Comparison of ENCODE assay signal across 27 cellular contexts in the genomic region with DNA sequence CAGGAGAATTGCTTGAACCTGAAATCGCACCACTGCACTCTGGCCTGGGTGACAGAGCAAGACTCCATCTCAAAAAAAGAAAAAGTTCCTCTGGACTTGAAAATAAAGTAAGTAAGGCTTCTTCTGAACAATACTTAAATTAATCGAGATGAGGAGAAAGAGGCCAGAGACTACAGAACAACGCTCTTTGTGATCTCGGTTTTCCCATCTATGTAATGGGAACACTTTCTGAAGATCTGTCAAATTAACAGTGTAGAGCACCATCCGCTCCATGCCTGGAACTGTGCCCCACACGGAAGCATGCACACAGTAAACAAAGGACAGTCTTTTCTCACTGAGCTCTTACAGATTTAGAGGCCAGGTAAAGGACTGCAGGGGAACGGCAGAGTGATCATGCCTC. TPM values are rescaled to one million over a fixed set of nuclear protein-coding genes. Genes with fewer than 3 reads are reported as not detected.
DNase-seq lines count a peak whose midpoint lies in the region; ATAC-seq and TF ChIP-seq lines count a peak whose summit lies in the region.
"Had no signal": no experiment of that assay in that cellular context is flagged by ENCODE, and none has a peak within 500 bp of the region (broad histone marks: within the 10 kb centered on the region; RNA-seq: fewer than 3 reads in every experiment).

No MANE protein-coding gene starts in this region.

- H3K79me2 ChIP-seq in GM23338 (replicated peaks; ENCODE audit: insufficient read depth) = peaks cover 27% of the 10 kb centered on the region

- no peaks in the 10 kb centered on the region for H3K9me3 Mint-ChIP-seq in activated T-cell treated with anti-CD3 and anti-CD28 coated beads, Interleukin-2, amount 50 U/mL, for 24 hours
- no peaks in the 10 kb centered on the region for H3K9me3 Mint-ChIP-seq in GM23338
- no peaks in the 10 kb centered on the region for H3K9me3 Mint-ChIP-seq in effector memory CD8-positive, alpha-beta T cell
- H3K9me3 Mint-ChIP-seq in stimulated activated naive B cell treated with anti-CD40 and anti-IgM and Interleukin-4, amounts not matched to agents 10 μg/mL and 1 μg/mL and 100 μg/mL, for 72 hours = no peaks in the 10 kb centered on the region

- H3K36me3 ChIP-seq in GM23338 (ENCODE audit: insufficient read depth) = peaks cover 2% of the 10 kb centered on the region; the same call in 1 of the 2 replicates

- no peak for TF ChIP-seq CTCF in GM23338 (conservative IDR thresholded peaks at IDR 0.05; ENCODE audit: low read depth in 2 of 2)

- H3K36me3 Mint-ChIP-seq in activated T-cell treated with anti-CD3 and anti-CD28 coated beads, Interleukin-2, amount 50 U/mL, for 24 hours (ENCODE audit: low read depth) = peaks cover 90% of the 10 kb centered on the region
- H3K36me3 Mint-ChIP-seq in GM23338 (ENCODE audit: low read depth) = peaks cover 16% of the 10 kb centered on the region
- peaks cover 31% of the 10 kb centered on the region for H3K36me3 Mint-ChIP-seq in effector memory CD8-positive, alpha-beta T cell (ENCODE audit: insufficient read depth)
- H3K36me3 Mint-ChIP-seq in stimulated activated naive B cell treated with anti-CD40 and anti-IgM and Interleukin-4, amounts not matched to agents 10 μg/mL and 1 μg/mL and 100 μg/mL, for 72 hours = peaks cover 58 to 89% of the 10 kb centered on the region in 2 donors

- no peak overlapping the region for H3K4me3 Mint-ChIP-seq in activated T-cell treated with anti-CD3 and anti-CD28 coated beads, Interleukin-2, amount 50 U/mL, for 24 hours
- H3K4me3 Mint-ChIP-seq in GM23338 = no peak overlapping the region
- H3K4me3 Mint-ChIP-seq in effector memory CD8-positive, alpha-beta T cell = no peak overlapping the region
- peak overlapping the region in 1 of 2 donors; percentile 5 for H3K4me3 Mint-ChIP-seq in stimulated activated naive B cell treated with anti-CD40 and anti-IgM and Interleukin-4, amounts not matched to agents 10 μg/mL and 1 μg/mL and 100 μg/mL, for 72 hours

- no peak overlapping the region for H3K27ac ChIP-seq in GM23338 (ENCODE audit: low read depth)
- H3K27ac ChIP-seq: brain microvascular endothelial cell, KMS-11, SJSA1 had no signal

- DNase-seq in activated T-cell treated with anti-CD3 and anti-CD28 coated beads, Interleukin-2, amount 50 U/mL, for 24 hours = no peak
- no peak for DNase-seq in activated T-cell treated with anti-CD3 and anti-CD28 coated beads, Interleukin-2, amount 50 U/mL, for 1 hour
- no peak for DNase-seq in GM23338 (ENCODE audit: low spot score)
- no peak for DNase-seq in effector memory CD8-positive, alpha-beta T cell
- no peak for DNase-seq in stimulated activated naive B cell treated with anti-CD40 and anti-IgM and Interleukin-4, amounts not matched to agents 10 μg/mL and 1 μg/mL and 100 μg/mL, for 72 hours
- DNase-seq in COLO668 (lab: John Stamatoyannopoulos, UW; ENCODE audit: unreplicated experiment) = no peak
- DNase-seq in stimulated activated CD4-positive, alpha-beta T cell treated with anti-CD3 and anti-CD28 coated beads, Interleukin-4, amount 100 ng/mL, for 1 hour = no peak
- no peak for DNase-seq in NCI-H2171 (lab: John Stamatoyannopoulos, UW)
- DNase-seq: activated CD4-positive, alpha-beta T cell treated with anti-CD3 and anti-CD28 coated beads for 1 hour; activated CD8-positive, alpha-beta memory T cell treated with anti-CD3 and anti-CD28 coated beads for 24 hours; activated naive CD4-positive, alpha-beta T cell; activated T-cell treated with anti-CD3 and anti-CD28 coated beads, Interleukin-2, amount 50 U/mL, for 48 hours; brain microvascular endothelial cell; NCI-H1417 treated with DMSO at 0.1 percent for 48 hours; NCI-H2081 treated with DMSO at 0.1 percent for 48 hours; NCI-H774; occipital lobe; T-helper 1 cell had no signal

- H3K27ac Mint-ChIP-seq in activated T-cell treated with anti-CD3 and anti-CD28 coated beads, Interleukin-2, amount 50 U/mL, for 24 hours = peak overlapping the region; percentile 6
- H3K27ac Mint-ChIP-seq in GM23338 = peak overlapping the region; percentile 13; the same call in 1 of the 2 replicates
- H3K27ac Mint-ChIP-seq in effector memory CD8-positive, alpha-beta T cell = peak overlapping the region; percentile 2 to 72
- peak overlapping the region; percentile 52 for H3K27ac Mint-ChIP-seq in stimulated activated naive B cell treated with anti-CD40 and anti-IgM and Interleukin-4, amounts not matched to agents 10 μg/mL and 1 μg/mL and 100 μg/mL, for 72 hours

- H2AFZ ChIP-seq in GM23338 = no peak overlapping the region

- H3K4me1 Mint-ChIP-seq in activated T-cell treated with anti-CD3 and anti-CD28 coated beads, Interleukin-2, amount 50 U/mL, for 24 hours (ENCODE audit: low read depth) = peaks cover 60% of the 10 kb centered on the region
- H3K4me1 Mint-ChIP-seq in GM23338 = 0 out of 3 replicates have a peak, but pooled peaks cover 3% of the 10 kb centered on the region
- H3K4me1 Mint-ChIP-seq in effector memory CD8-positive, alpha-beta T cell (ENCODE audit: low read depth in 2 of 2) = peaks cover 27 to 28% of the 10 kb centered on the region in 2 donors
- H3K4me1 Mint-ChIP-seq in stimulated activated naive B cell treated with anti-CD40 and anti-IgM and Interleukin-4, amounts not matched to agents 10 μg/mL and 1 μg/mL and 100 μg/mL, for 72 hours = peaks cover 68 to 93% of the 10 kb centered on the region in 2 donors

- H4K20me1 ChIP-seq in GM23338 (replicated peaks; ENCODE audit: insufficient read depth) = peaks cover 11% of the 10 kb centered on the region

- H3K4me1 ChIP-seq in GM23338 (ENCODE audit: insufficient read depth) = no peaks in the 10 kb centered on the region

- H3K27me3 ChIP-seq in GM23338 (ENCODE audit: insufficient read depth) = no peaks in the 10 kb centered on the region
- H3K27me3 ChIP-seq: brain microvascular endothelial cell, SJSA1 had no signal

- H3K4me3 ChIP-seq in GM23338 = no peak overlapping the region
- H3K4me3 ChIP-seq: SJSA1, skin epidermis had no signal

- no peaks in the 10 kb centered on the region for H3K9me2 ChIP-seq in GM23338 (ENCODE audit: insufficient read depth)

- ATAC-seq in GM23338 = no peak
- no peak for ATAC-seq in effector memory CD8-positive, alpha-beta T cell (replicated peaks)
- no peak for ATAC-seq in stimulated activated naive B cell treated with anti-CD40 and anti-IgM and Interleukin-4, amounts not matched to agents 10 μg/mL and 1 μg/mL and 100 μg/mL, for 72 hours (replicated peaks)
- ATAC-seq: left lobe of liver had no signal

- no peak overlapping the region for H3K4me2 ChIP-seq in GM23338
- H3K4me2 ChIP-seq: KMS-11 had no signal

- H3F3A ChIP-seq in GM23338 (replicated peaks; ENCODE audit: low read depth) = 0 out of 2 replicates have a peak, but pooled peaks cover 4% of the 10 kb centered on the region

- no peaks in the 10 kb centered on the region for H3K27me3 Mint-ChIP-seq in activated T-cell treated with anti-CD3 and anti-CD28 coated beads, Interleukin-2, amount 50 U/mL, for 24 hours
- H3K27me3 Mint-ChIP-seq in GM23338 (ENCODE audit: insufficient read depth, low read depth, poor library complexity) = no peaks in the 10 kb centered on the region
- no peaks in the 10 kb centered on the region for H3K27me3 Mint-ChIP-seq in effector memory CD8-positive, alpha-beta T cell
- H3K27me3 Mint-ChIP-seq in stimulated activated naive B cell treated with anti-CD40 and anti-IgM and Interleukin-4, amounts not matched to agents 10 μg/mL and 1 μg/mL and 100 μg/mL, for 72 hours = no peaks in the 10 kb centered on the region

TF ChIP-seq in GM23338, 12 proteins besides CTCF, POLR2A, EP300 and RAD21 (continues in another document):
- TF ChIP-seq ZNF331 (CRISPR knock-in tag; IDR thresholded peaks at IDR 0.05; ENCODE audit: low read depth) (no peak), STAT1 (IDR thresholded peaks at IDR 0.05; ENCODE audit: unreplicated experiment) (no peak)

RNA-seq across cellular contexts. Expression of a gene that starts 9.1 kb away (rescaled TPM):
- total RNA-seq in GM23338 (2014; rRNA removed; shearing (Covaris generic)) = 67.5 and 74.4 TPM in 2 replicates
- polyA plus RNA-seq in GM23338 (2016; fragmentation: Nextera tagmentation; extraction: Ambion mirVana) = 19.5 TPM in 2 replicates

RNA-seq across cellular contexts. Expression of a gene that starts 59.1 kb away (rescaled TPM):
- total RNA-seq in GM23338 (2014; rRNA removed; shearing (Covaris generic)) = not detected in 2 replicates
- polyA plus RNA-seq in GM23338 (2016; fragmentation: Nextera tagmentation; extraction: Ambion mirVana) = not detected in 2 replicates
- total RNA-seq: chondrocyte, epithelial cell of proximal tubule, occipital lobe, RPMI7951, SJSA1, subcutaneous adipose tissue, urinary bladder had no signal
- polyA plus RNA-seq: urinary bladder had no signal
